ENCODE assay signal across 11 cellular contexts in the genomic region with DNA sequence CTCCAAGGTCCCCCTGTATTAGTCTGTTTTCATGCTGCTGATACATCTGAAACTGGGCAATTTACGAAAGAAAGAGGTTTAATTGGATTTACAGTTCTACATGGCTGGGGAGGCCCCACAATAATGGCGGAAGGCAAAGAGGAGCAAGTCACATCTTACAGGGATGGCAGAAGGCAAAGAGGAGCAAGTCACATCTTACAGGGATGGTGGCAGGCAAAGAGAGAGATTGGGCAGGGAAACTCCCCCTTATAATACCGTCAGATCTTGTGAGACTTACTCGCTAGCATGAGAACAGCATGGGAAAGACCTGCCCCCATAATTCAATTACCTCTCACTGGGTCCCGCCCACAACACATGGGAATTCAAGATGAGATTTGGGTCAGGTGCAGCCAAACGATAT.
"Had no signal": no experiment of that assay in that cellular context is flagged by ENCODE, and none has a peak within 500 bp of the region (broad histone marks: within the 10 kb centered on the region; RNA-seq: fewer than 3 reads in every experiment).

No MANE protein-coding gene starts in this region.

- H3K9ac ChIP-seq: GM23248 had no signal

- H2AFZ ChIP-seq: GM23248, GM23338 had no signal

- H3K4me3 ChIP-seq: GM23248, GM23338, HAP-1 had no signal

- FAIRE-seq: H1, H54 had no signal

- H3K36me3 ChIP-seq: HAP-1 had no signal

- H3K9me3 ChIP-seq: HAP-1 had no signal

- ATAC-seq: GM23338, HCT116 had no signal

- H3K27ac ChIP-seq: GM23248 had no signal

- H3K4me2 ChIP-seq: GM23338 had no signal

- DNase-seq: GM23248, GOT3, H7, H9, HCEC 1CT, HFFc6 had no signal

- H3K4me1 ChIP-seq: HAP-1 had no signal
